ENCODE assay signal across 30 cellular contexts in the genomic region with DNA sequence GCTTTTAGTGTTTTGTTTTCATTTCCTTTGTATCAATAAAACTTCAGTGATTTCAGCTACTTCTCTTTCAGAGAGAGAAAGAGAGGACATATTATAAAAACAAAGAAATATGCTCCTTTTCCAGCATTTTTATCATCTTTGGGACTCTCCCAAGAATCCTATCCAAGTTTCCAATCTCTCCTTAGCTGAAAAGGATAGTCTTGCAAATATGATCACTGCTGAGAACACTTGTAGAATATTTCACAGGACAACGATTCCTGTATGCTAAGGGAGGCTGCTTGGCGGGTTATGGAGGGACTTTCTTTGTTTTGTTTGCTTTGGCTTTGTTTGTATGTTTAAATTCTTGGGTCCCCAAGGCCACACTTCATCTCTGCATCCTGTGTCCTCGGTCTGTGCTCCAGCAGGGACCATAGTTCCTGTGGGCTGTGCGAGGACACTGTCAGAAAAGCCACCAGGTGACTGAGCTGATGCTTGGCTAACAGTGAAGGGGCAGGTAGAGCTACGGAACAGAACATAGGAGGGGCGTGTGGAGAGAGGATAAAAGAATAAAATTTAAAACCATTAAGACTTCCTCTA. TPM values are rescaled to one million over a fixed set of nuclear protein-coding genes. Genes with fewer than 3 reads are reported as not detected.
DNase-seq lines count a peak whose midpoint lies in the region; ATAC-seq and TF ChIP-seq lines count a peak whose summit lies in the region.
"Had no signal": no experiment of that assay in that cellular context is flagged by ENCODE, and none has a peak within 500 bp of the region (broad histone marks: within the 10 kb centered on the region; RNA-seq: fewer than 3 reads in every experiment).

No MANE protein-coding gene starts in this region.

- no peak overlapping the region for H2BK12ac ChIP-seq in mesenchymal stem cell (ENCODE audit: low read length in 2 of 2)

- no peak overlapping the region for H4K8ac ChIP-seq in mesenchymal stem cell (ENCODE audit: low read length)

- H3K4ac ChIP-seq in mesenchymal stem cell (ENCODE audit: low read depth in 1 of 2, low read length in 2 of 2): no peak overlapping the region

- H3K9me3 ChIP-seq in mesenchymal stem cell (ENCODE audit: control insufficient read depth, low read length) (no peaks in the 10 kb centered on the region), uterus (no peaks in the 10 kb centered on the region)
- no peaks in the 10 kb centered on the region for H3K9me3 ChIP-seq in CD8-positive, alpha-beta T cell (ENCODE audit: low read length)
- H3K9me3 ChIP-seq: stomach had no signal

- H3K14ac ChIP-seq in mesenchymal stem cell (ENCODE audit: low read length in 2 of 2): no peak overlapping the region

- no peak overlapping the region for H2BK15ac ChIP-seq in mesenchymal stem cell (ENCODE audit: low read depth, poor library complexity, severe bottlenecking)

- no peak overlapping the region for H3K27ac Mint-ChIP-seq in CD8-positive, alpha-beta T cell
- H3K27ac Mint-ChIP-seq: CD4-positive, alpha-beta memory T cell; H9 had no signal

- H2BK120ac ChIP-seq in mesenchymal stem cell (ENCODE audit: low read depth, low read length): no peak overlapping the region

- no peak overlapping the region for H2BK5ac ChIP-seq in mesenchymal stem cell (ENCODE audit: low read depth, low read length, poor library complexity, severe bottlenecking)

- no peak overlapping the region for H2AFZ ChIP-seq in mesenchymal stem cell (ENCODE audit: low read depth, low read length)

- CTCF ChIA-PET in CD8-positive, alpha-beta T cell (lab: Charles Lee): interaction anchor here (0.6 kb wide), 1 partner anchor 318 kb away, joined by 3 read pairs; no protein-coding TSS in a partner anchor

- H3K4me3 ChIP-seq in fibroblast of the aortic adventitia (ENCODE audit: low read depth, low read length) (peak overlapping the region; percentile 1), mesenchymal stem cell (ENCODE audit: insufficient read depth in 1 of 2, low read depth in 1 of 2, low read length in 2 of 2) (no peak overlapping the region), uterus (no peak overlapping the region)
- H3K4me3 ChIP-seq in CD8-positive, alpha-beta T cell (ENCODE audit: low read depth, low read length): no peak overlapping the region
- H3K4me3 ChIP-seq: SK-N-MC, smooth muscle cell, stomach had no signal

- H3K9me3 Mint-ChIP-seq in CD8-positive, alpha-beta T cell: no peaks in the 10 kb centered on the region
- H3K9me3 Mint-ChIP-seq: H9 had no signal

- no peak overlapping the region for H4K91ac ChIP-seq in mesenchymal stem cell (ENCODE audit: low read length)

- no peak for TF ChIP-seq POLR2A in uterus (IDR thresholded peaks at IDR 0.05)

- no peak overlapping the region for H3K4me2 ChIP-seq in mesenchymal stem cell (ENCODE audit: low read length, poor library complexity, severe bottlenecking)
- H3K4me2 ChIP-seq: smooth muscle cell had no signal

- 51% methylated on average over 6 of the region's 6 CpGs for WGBS in mesenchymal stem cell

- H3K79me1 ChIP-seq in mesenchymal stem cell (replicated peaks; ENCODE audit: low read length, poor library complexity, severe bottlenecking): no peaks in the 10 kb centered on the region

- no peaks in the 10 kb centered on the region for H3K36me3 Mint-ChIP-seq in CD8-positive, alpha-beta T cell
- H3K36me3 Mint-ChIP-seq: CD4-positive, alpha-beta memory T cell had no signal

- POLR2A ChIA-PET in CD8-positive, alpha-beta T cell (lab: Charles Lee): no interaction called here

- H3K4me3 Mint-ChIP-seq in CD8-positive, alpha-beta T cell: no peak overlapping the region
- H3K4me3 Mint-ChIP-seq: CD4-positive, alpha-beta memory T cell; H9 had no signal

- H3K9ac ChIP-seq in mesenchymal stem cell (ENCODE audit: low read length): peak overlapping the region; percentile 5

- H3K4me1 ChIP-seq in mesenchymal stem cell (ENCODE audit: control insufficient read depth, insufficient read depth, low read depth, low read length) (peaks cover 1% of the 10 kb centered on the region), uterus (peaks cover 6 to 11% of the 10 kb centered on the region in 2 donors)
- no peaks in the 10 kb centered on the region for H3K4me1 ChIP-seq in CD8-positive, alpha-beta T cell (ENCODE audit: insufficient read depth, low read length)

- DNase-seq in Right ventricle myocardium inferior (ENCODE audit: missing footprints) (no peak), cardiac septum (ENCODE audit: low spot score) (no peak), fibroblast of the aortic adventitia (ENCODE audit: low read depth) (peak; percentile 67), mesenchymal stem cell (no peak), uterus (no peak), NCI-H526 treated with DMSO at 0.1 percent for 48 hours (lab: John Stamatoyannopoulos, UW) (no peak)
- no peak for DNase-seq in CD8-positive, alpha-beta T cell
- DNase-seq: activated CD4-positive, alpha-beta T cell treated with anti-CD3 and anti-CD28 coated beads for 4 hours; activated gamma-delta T cell treated with Interleukin-2 at 50 U/mL for 16 hours; activated T-cell treated with anti-CD3 and anti-CD28 coated beads, Interleukin-2, amount 50 U/mL, for 1 hour; CD4-positive, alpha-beta memory T cell; DMS 273 treated with DMSO at 0.1 percent for 48 hours; H9; left colon; NCI-H1092 treated with DMSO at 0.1 percent for 48 hours; NCI-H1930; NCI-H526; stimulated activated CD4-positive, alpha-beta T cell treated with anti-CD3 and anti-CD28 coated beads, Interleukin-1b, Interleukin-23, amount 100 ng/mL, for 48 hours; stimulated activated CD8-positive, alpha-beta memory T cell treated with anti-CD3 and anti-CD28 coated beads, Interleukin-4, amount 100 ng/mL, for 48 hours; stomach; trophoblast cell had no signal

- no peak overlapping the region for H3K18ac ChIP-seq in mesenchymal stem cell (ENCODE audit: low read depth in 1 of 2, low read length in 2 of 2)

- peaks cover 9% of the 10 kb centered on the region for H3K27me3 Mint-ChIP-seq in CD8-positive, alpha-beta T cell (ENCODE audit: low read depth)

- H3K4me1 Mint-ChIP-seq in CD8-positive, alpha-beta T cell (ENCODE audit: low read depth): no peaks in the 10 kb centered on the region
- H3K4me1 Mint-ChIP-seq: CD4-positive, alpha-beta memory T cell had no signal

- intact Hi-C loops in Right ventricle myocardium inferior (cut with DNase I): loop anchor here (2.0 kb wide), 1 partner anchor 15 kb away; no protein-coding TSS in a partner anchor
- intact Hi-C loops in cardiac septum (cut with DNase I): no loop called here
- intact Hi-C loops in uterus (cut with DNase I; ENCODE audit: low total_unique reads): no loop called here
- intact Hi-C loops in CD8-positive, alpha-beta T cell (cut with DNase I, micrococcal nuclease): no loop called here

- no peak overlapping the region for H3K23ac ChIP-seq in mesenchymal stem cell (ENCODE audit: low read length in 2 of 2)

- H3K27me3 ChIP-seq in mesenchymal stem cell (ENCODE audit: control insufficient read depth in 1 of 2, insufficient read depth in 1 of 2, low read length in 2 of 2) (peaks cover 0 to 8% of the 10 kb centered on the region in 2 experiments), uterus (no peaks in the 10 kb centered on the region)
- no peaks in the 10 kb centered on the region for H3K27me3 ChIP-seq in CD8-positive, alpha-beta T cell (ENCODE audit: insufficient read depth, low read length)
- H3K27me3 ChIP-seq: stomach had no signal

- TF ChIP-seq CTCF in fibroblast of the aortic adventitia (IDR thresholded peaks at IDR 0.05; ENCODE audit: insufficient read depth, low read length): no peak
- no peak for TF ChIP-seq CTCF in uterus (IDR thresholded peaks at IDR 0.05)
- no peak for TF ChIP-seq CTCF in CD8-positive, alpha-beta T cell (IDR thresholded peaks at IDR 0.05)

- H2AK5ac ChIP-seq in mesenchymal stem cell (ENCODE audit: low read length, severe bottlenecking): no peak overlapping the region

- no peaks in the 10 kb centered on the region for H3K36me3 ChIP-seq in mesenchymal stem cell (ENCODE audit: control insufficient read depth in 1 of 2, insufficient read depth in 2 of 2, low read depth in 1 of 2, low read length in 2 of 2)
- no peaks in the 10 kb centered on the region for H3K36me3 ChIP-seq in uterus
- H3K36me3 ChIP-seq in CD8-positive, alpha-beta T cell (ENCODE audit: insufficient read depth, low read length): no peaks in the 10 kb centered on the region
- H3K36me3 ChIP-seq: stomach had no signal

- H3K27ac ChIP-seq in mesenchymal stem cell (ENCODE audit: low read length, poor library complexity, severe bottlenecking) (no peak overlapping the region), uterus (peak overlapping the region; percentile 57 to 83)
- no peak overlapping the region for H3K27ac ChIP-seq in CD8-positive, alpha-beta T cell (ENCODE audit: low read depth, low read length)
- H3K27ac ChIP-seq: RWPE1, SK-N-MC, stomach had no signal

- ATAC-seq in Right ventricle myocardium inferior (peak; percentile 67), GM18517 (IDR thresholded peaks at IDR 0.05; ENCODE audit: unreplicated experiment) (no peak)
- ATAC-seq in CD8-positive, alpha-beta T cell: no peak
- ATAC-seq: left colon had no signal

RNA-seq across cellular contexts. Expression of a gene that starts 0.4 kb away (rescaled TPM):
- total RNA-seq in Right ventricle myocardium inferior (not detected), cardiac septum (not detected), fibroblast of the aortic adventitia (ENCODE audit: low replicate concordance) (not detected in 2 replicates), uterus (not detected)
- polyA plus RNA-seq in mesenchymal stem cell (2013, experiment 1 of 2): not detected
- not detected for polyA plus RNA-seq in mesenchymal stem cell (2013, experiment 2 of 2)
- total RNA-seq in CD8-positive, alpha-beta T cell: not detected
- total RNA-seq: A673; activated CD8-positive, alpha-beta memory T cell treated with anti-CD3 and anti-CD28 coated beads for 36 hours; CD4-positive, alpha-beta memory T cell; chondrocyte; H9; left colon; pulmonary artery endothelial cell; smooth muscle cell; stomach; T-helper 2 cell treated with Interferon-gamma antibody and Interleukin-4, amounts not matched to agents 100 ng/mL and 5 ng/mL, for 36 hours had no signal
- polyA plus RNA-seq: CD4-positive, alpha-beta memory T cell; smooth muscle cell; stomach had no signal

Comparison
In these comparisons a context has a peak if more than half of its experiments do, and no peak if none do; other contexts are left out.
1. H3K27ac ChIP-seq: peak in uterus (2 of 2); none in mesenchymal stem cell (single experiment) and CD8-positive, alpha-beta T cell (single experiment).